9 cellular contexts compared by ENCODE assay signal in genomic region chr21:33300701-33301631, GRCh38. TPM values are rescaled to one million over a fixed set of nuclear protein-coding genes. Genes with fewer than 3 reads are reported as not detected.
DNase-seq lines count a peak whose midpoint lies in the region; FAIRE-seq and TF ChIP-seq lines count a peak whose summit lies in the region.
"Had no signal": no experiment of that assay in that cellular context is flagged by ENCODE, and none has a peak within 500 bp of the region (broad histone marks: within the 10 kb centered on the region; RNA-seq: fewer than 3 reads in every experiment).

No MANE protein-coding gene starts in this region.

- FAIRE-seq in small intestine (lab: Jason Lieb, UNC) = no peak
- FAIRE-seq: H54 had no signal

- H3K36me3 ChIP-seq in small intestine (ENCODE audit: control insufficient read depth in 2 of 2, insufficient read depth in 2 of 2, low read length in 2 of 2) (peaks cover 2% of the 10 kb centered on the region in 2 donors), tibial artery (peaks cover 8 to 11% (median 8%) of the 10 kb centered on the region in 3 donors)

- no peak for TF ChIP-seq CTCF in tibial artery (IDR thresholded peaks at IDR 0.05)
- no peak for TF ChIP-seq CTCF in GM10248 (IDR thresholded peaks at IDR 0.05; ENCODE audit: control extremely low read depth, extremely low read depth, low read depth, missing control alignments)

- H3K27ac ChIP-seq in small intestine (ENCODE audit: low read depth in 1 of 2, low read length in 1 of 2) (peak overlapping the region in 1 of 2 donors; percentile 91), tibial artery (no peak overlapping the region)

- H3K4me1 ChIP-seq in small intestine (ENCODE audit: control insufficient read depth in 2 of 2, insufficient read depth in 1 of 2, low read depth in 1 of 2, low read length in 1 of 2) (peaks cover 4 to 17% of the 10 kb centered on the region in 2 donors), tibial artery (no peaks in the 10 kb centered on the region)

- CTCF ChIA-PET in GM10248 (lab: Yijun Ruan, JAX) = interaction anchor here (0.8 to 2.5 kb wide), 7 partner anchors 12 to 144 kb away, joined by 3 to 5 read pairs (median 3); no protein-coding TSS in a partner anchor

- peak; percentile 57 for DNase-seq in HT-29 (ENCODE audit: low spot score)
- DNase-seq in RPMI8226 = peak; percentile 32
- peak; percentile 7 for DNase-seq in foreskin melanocyte
- DNase-seq in small intestine = peak; percentile 59
- no peak for DNase-seq in tibial artery
- no peak for DNase-seq in GM10248 (ENCODE audit: extremely low spot score)
- no peak for DNase-seq in NCI-H1105 treated with DMSO at 0.1 percent for 48 hours (lab: John Stamatoyannopoulos, UW)
- no peak for DNase-seq in T-helper 9 cell

- 41 to 52% (median 47%) methylated on average over 10 of the region's 10 CpGs for WGBS in small intestine, 3 donors

- H3K9me3 ChIP-seq in small intestine (ENCODE audit: control insufficient read depth, low read depth) (no peaks in the 10 kb centered on the region), tibial artery (no peaks in the 10 kb centered on the region)

- POLR2A ChIA-PET in GM10248 (lab: Yijun Ruan, JAX) = no interaction called here

- H3K4me3 ChIP-seq in small intestine (ENCODE audit: low read depth in 1 of 2, low read length in 2 of 2) (no peak overlapping the region), tibial artery (no peak overlapping the region)

- H3K27me3 ChIP-seq in small intestine (ENCODE audit: control insufficient read depth in 2 of 2, insufficient read depth in 2 of 2, low read length in 2 of 2) (no peaks in the 10 kb centered on the region), tibial artery (no peaks in the 10 kb centered on the region)

- intact Hi-C loops in tibial artery (cut with DNase I; ENCODE audit: low total_unique reads) = no loop called here

RNA-seq across cellular contexts. Expression of gene IFNAR1, which starts 23.8 kb away (rescaled TPM):
- total RNA-seq in HT-29 (2014; rRNA removed; shearing (Covaris generic)) = 1.6 and 6.8 TPM in 2 replicates
- polyA plus RNA-seq in small intestine = 10 to 100 TPM in 1 of 3 donors, 1 to 10 TPM in 2; 6.0 to 25.5 (median 9.2) TPM

RNA-seq across cellular contexts. Expression of gene IL10RB, which starts 34.8 kb away (rescaled TPM):
- total RNA-seq in HT-29 (2014; rRNA removed; shearing (Covaris generic)) = 10.3 and 13.4 TPM in 2 replicates
- polyA plus RNA-seq in small intestine = 10 to 100 TPM; 30.9 to 46.7 (median 41.2) TPM

Comparison
In these comparisons a context has a peak if more than half of its experiments do, and no peak if none do; other contexts are left out.
1. DNase-seq: peak in HT-29 (single experiment), RPMI8226 (single experiment), foreskin melanocyte (single experiment) and small intestine (single experiment); none in tibial artery (0 of 2), GM10248 (single experiment), NCI-H1105 treated with DMSO at 0.1 percent for 48 hours (single experiment) and T-helper 9 cell (single experiment).